ENCODE assay signal across 11 cellular contexts in the genomic region with DNA sequence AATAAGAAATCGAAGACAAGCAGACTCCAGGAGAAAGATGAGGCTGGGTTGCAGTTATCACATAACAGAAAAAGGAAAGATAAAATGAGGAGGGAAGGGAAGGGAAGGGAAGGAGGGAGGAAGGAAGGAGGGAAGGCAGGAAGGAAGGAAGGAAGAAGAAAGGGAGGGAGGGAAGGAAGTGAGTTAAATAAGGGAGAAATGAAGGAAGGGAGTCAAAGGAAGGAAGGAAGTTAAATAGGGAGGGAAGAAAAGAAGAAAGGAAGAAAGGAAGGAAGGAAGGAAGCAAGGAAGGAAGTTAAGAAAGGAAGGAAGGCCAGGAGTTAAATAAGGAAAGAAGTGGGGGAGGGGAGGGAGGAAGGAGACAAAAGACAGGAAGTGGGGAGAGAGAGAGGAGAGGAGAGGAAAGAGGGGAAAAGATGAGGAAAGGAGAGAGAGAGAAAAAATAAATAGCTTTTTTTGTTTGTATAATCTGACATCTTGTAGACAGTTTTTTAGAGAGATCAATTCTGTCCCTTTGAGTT.
"Had no signal": no experiment of that assay in that cellular context is flagged by ENCODE, and none has a peak within 500 bp of the region (broad histone marks: within the 10 kb centered on the region; RNA-seq: fewer than 3 reads in every experiment).

No MANE protein-coding gene starts in this region.

- H3K4me2 ChIP-seq: GM23338, KMS-11 had no signal

- H3K27ac ChIP-seq: HL-60, KMS-11 had no signal

- DNase-seq: H9, HCEC 1CT, HFFc6, IMR-90, Karpas-422, KBM-7 had no signal

- ATAC-seq: GM23338 had no signal

- FAIRE-seq: H1, H54 had no signal

- H3K4me3 ChIP-seq: GM23338 had no signal

- H2AFZ ChIP-seq: GM23338 had no signal

- H3K9ac ChIP-seq: KMS-11 had no signal
